In the genomic region with DNA sequence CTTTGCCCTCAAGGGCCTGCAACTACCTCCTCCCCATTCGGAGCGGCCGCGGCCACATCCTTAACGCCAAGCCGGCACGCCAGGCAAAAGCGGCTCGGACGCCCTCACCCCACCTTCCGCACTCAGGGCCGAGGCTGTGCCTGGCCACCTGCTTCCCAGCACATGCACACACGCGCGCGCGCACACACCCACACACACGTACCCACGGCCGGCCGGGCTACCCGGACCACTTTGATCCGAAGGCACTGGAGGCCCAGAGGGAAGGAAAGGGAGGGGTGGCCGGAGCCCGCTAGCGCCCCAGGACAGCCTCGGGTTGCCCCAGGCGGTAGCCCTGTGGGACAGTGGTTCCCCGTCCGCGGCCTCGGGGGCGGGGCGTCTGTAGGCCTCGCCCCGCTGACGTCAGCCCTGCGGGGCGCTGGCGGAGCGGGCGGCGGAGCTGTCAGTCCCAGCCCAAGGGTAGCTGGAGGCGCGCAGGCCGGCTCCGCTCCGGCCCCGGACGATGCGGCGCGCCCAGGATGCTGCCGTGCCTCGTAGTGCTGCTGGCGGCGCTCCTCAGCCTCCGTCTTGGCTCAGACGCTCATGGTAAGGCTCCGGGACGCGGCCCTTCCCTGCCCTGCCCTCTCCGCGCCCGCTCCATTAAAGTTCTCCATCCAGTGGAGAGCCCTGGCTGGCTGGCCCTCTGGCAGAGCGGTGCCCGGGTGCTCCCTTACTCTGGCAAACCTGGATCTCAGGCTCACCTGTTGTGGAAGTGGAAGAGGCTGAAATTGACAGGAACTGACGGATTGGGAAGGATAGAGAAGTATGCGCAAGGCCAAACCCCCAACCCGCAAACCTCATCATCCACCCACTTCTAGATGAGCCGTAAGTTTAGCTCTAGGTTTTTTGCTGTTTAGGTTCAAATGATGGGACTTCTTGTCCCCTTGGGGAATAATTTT, we compare ENCODE assay signal across 9 cellular contexts. TPM values are rescaled to one million over a fixed set of nuclear protein-coding genes. Genes with fewer than 3 reads are reported as not detected.
A peak's percentile ranks its signal among the peaks of the same experiment; 100 is the strongest.
DNase-seq lines count a peak whose midpoint lies in the region; ATAC-seq and TF ChIP-seq lines count a peak whose summit lies in the region.
"Had no signal": no experiment of that assay in that cellular context is flagged by ENCODE, and none has a peak within 500 bp of the region (broad histone marks: within the 10 kb centered on the region; RNA-seq: fewer than 3 reads in every experiment).

IL10RA (plus strand) TSS at position 442 of the 935 bp plus-strand sequence; CDS start at position 516, 74 bp downstream.

- H3K4me3 ChIP-seq in OCI-LY3 (ENCODE audit: low read length) (peak within 1 kb of the TSS; percentile 88), suprapubic skin (peak within 1 kb of the TSS; percentile 51)

- peaks cover 78% of the 10 kb centered on the region for H3K79me2 ChIP-seq in OCI-LY3 (ENCODE audit: low read length)

- peak; percentile 92 for DNase-seq in CD14-positive monocyte (ENCODE audit: low spot score)
- DNase-seq in activated T-helper 2 cell treated with anti-CD3 and anti-CD28 coated beads, Interferon-gamma antibody, Interleukin-2, Interleukin-4, amounts not matched to agents 10 μg/mL and 5 μg/mL and 100 μg/mL, durations not matched to agents 14 hours and 24 hours and 36 hours (ENCODE audit: low spot score): peak; percentile 85
- peak; percentile 94 for DNase-seq in germinal center (ENCODE audit: low spot score)
- DNase-seq in nucleus accumbens (lab: John Stamatoyannopoulos, UW): peak in 51 of 56 donors; percentile 14 to 85 (median 63)
- peak in 1 of 2 donors; percentile 82 for DNase-seq in suprapubic skin (ENCODE audit: low spot score in 2 of 2)

- H3K4me2 ChIP-seq in OCI-LY3 (ENCODE audit: low read length): peak within 1 kb of the TSS; percentile 99

- H3K36me3 Mint-ChIP-seq in CD14-positive monocyte: peaks cover 56% of the 10 kb centered on the region in 2 donors
- H3K36me3 Mint-ChIP-seq in activated T-helper 2 cell treated with anti-CD3 and anti-CD28 coated beads, Interferon-gamma antibody, Interleukin-2, Interleukin-4, amounts not matched to agents 10 μg/mL and 5 μg/mL and 100 μg/mL, durations not matched to agents 14 hours and 24 hours and 36 hours (ENCODE audit: low read depth): peaks cover 76% of the 10 kb centered on the region

- H3K27ac Mint-ChIP-seq in CD14-positive monocyte: peak within 1 kb of the TSS; percentile 96 to 100 (median 98)
- H3K27ac Mint-ChIP-seq in activated T-helper 2 cell treated with anti-CD3 and anti-CD28 coated beads, Interferon-gamma antibody, Interleukin-2, Interleukin-4, amounts not matched to agents 10 μg/mL and 5 μg/mL and 100 μg/mL, durations not matched to agents 14 hours and 24 hours and 36 hours: peak within 1 kb of the TSS; percentile 90

- peak; percentile 91 for ATAC-seq in GM19023 (IDR thresholded peaks at IDR 0.05; ENCODE audit: unreplicated experiment)
- peak; percentile 87 for ATAC-seq in HG03342 (IDR thresholded peaks at IDR 0.05; ENCODE audit: unreplicated experiment)

- no peaks in the 10 kb centered on the region for H3K9me3 ChIP-seq in OCI-LY3 (ENCODE audit: insufficient read depth, low read length)
- no peaks in the 10 kb centered on the region for H3K9me3 ChIP-seq in suprapubic skin

- H3K9me3 Mint-ChIP-seq in CD14-positive monocyte: peaks cover 0 to 5% (median 0%) of the 10 kb centered on the region in 7 donors
- H3K9me3 Mint-ChIP-seq in activated T-helper 2 cell treated with anti-CD3 and anti-CD28 coated beads, Interferon-gamma antibody, Interleukin-2, Interleukin-4, amounts not matched to agents 10 μg/mL and 5 μg/mL and 100 μg/mL, durations not matched to agents 14 hours and 24 hours and 36 hours: no peaks in the 10 kb centered on the region

- H3K27ac ChIP-seq in OCI-LY3 (ENCODE audit: low read length) (peak within 1 kb of the TSS; percentile 93), suprapubic skin (peak within 1 kb of the TSS; percentile 83)

- peak within 1 kb of the TSS; percentile 93 to 98 for H3K4me3 Mint-ChIP-seq in CD14-positive monocyte
- peak within 1 kb of the TSS; percentile 87 for H3K4me3 Mint-ChIP-seq in activated T-helper 2 cell treated with anti-CD3 and anti-CD28 coated beads, Interferon-gamma antibody, Interleukin-2, Interleukin-4, amounts not matched to agents 10 μg/mL and 5 μg/mL and 100 μg/mL, durations not matched to agents 14 hours and 24 hours and 36 hours (ENCODE audit: low read depth)

- intact Hi-C loops in CD14-positive monocyte (cut with micrococcal nuclease): loop anchor here (5.0 kb wide), 3 partner anchors 34 to 169 kb away; no protein-coding TSS in a partner anchor
- intact Hi-C loops in activated T-helper 2 cell treated with anti-CD3 and anti-CD28 coated beads, Interferon-gamma antibody, Interleukin-2, Interleukin-4, amounts not matched to agents 10 μg/mL and 5 μg/mL and 100 μg/mL, durations not matched to agents 14 hours and 24 hours and 36 hours (cut with micrococcal nuclease): loop anchor here (1.0 to 5.0 kb wide), 5 partner anchors 16 to 451 kb away; partner anchors contain the start of genes JAML and KMT2A

- H4K20me1 ChIP-seq in OCI-LY3 (ENCODE audit: insufficient read depth, low read length): peaks cover 36% of the 10 kb centered on the region

- WGBS in suprapubic skin: 10% methylated on average over 17 of the region's 71 CpGs

- H3K4me1 Mint-ChIP-seq in CD14-positive monocyte: peaks cover 74% of the 10 kb centered on the region
- H3K4me1 Mint-ChIP-seq in activated T-helper 2 cell treated with anti-CD3 and anti-CD28 coated beads, Interferon-gamma antibody, Interleukin-2, Interleukin-4, amounts not matched to agents 10 μg/mL and 5 μg/mL and 100 μg/mL, durations not matched to agents 14 hours and 24 hours and 36 hours (ENCODE audit: low read depth): peaks cover 58% of the 10 kb centered on the region

- TF ChIP-seq CTCF in CD14-positive monocyte (IDR thresholded peaks at IDR 0.05) (no peak), OCI-LY3 (IDR thresholded peaks at IDR 0.05; ENCODE audit: low read depth, low read length) (peak; percentile 6; the same call in 1 of the 2 replicates), suprapubic skin (IDR thresholded peaks at IDR 0.05) (no peak)

- peak in 1 of 2 donors; percentile 16 for TF ChIP-seq POLR2A in suprapubic skin (IDR thresholded peaks at IDR 0.05)

- peaks cover 0 to 1% (median 1%) of the 10 kb centered on the region in 3 donors for H3K27me3 Mint-ChIP-seq in CD14-positive monocyte (ENCODE audit: low read depth in 3 of 3)
- H3K27me3 Mint-ChIP-seq in activated T-helper 2 cell treated with anti-CD3 and anti-CD28 coated beads, Interferon-gamma antibody, Interleukin-2, Interleukin-4, amounts not matched to agents 10 μg/mL and 5 μg/mL and 100 μg/mL, durations not matched to agents 14 hours and 24 hours and 36 hours (ENCODE audit: low read depth): no peaks in the 10 kb centered on the region

- H3K4me1 ChIP-seq in OCI-LY3 (ENCODE audit: low read length): peaks cover 56% of the 10 kb centered on the region
- H3K4me1 ChIP-seq in suprapubic skin: peaks cover 28% of the 10 kb centered on the region

- no peak for TF ChIP-seq EP300 in suprapubic skin (IDR thresholded peaks at IDR 0.05)

- peaks cover 80% of the 10 kb centered on the region for H3K36me3 ChIP-seq in OCI-LY3 (replicated peaks; ENCODE audit: low read depth, low read length)
- H3K36me3 ChIP-seq in suprapubic skin: no peaks in the 10 kb centered on the region

- H3K27me3 ChIP-seq in OCI-LY3 (ENCODE audit: low read depth, low read length): no peaks in the 10 kb centered on the region
- peaks cover 8% of the 10 kb centered on the region for H3K27me3 ChIP-seq in suprapubic skin

- peak within 1 kb of the TSS; percentile 99 for H3K9ac ChIP-seq in OCI-LY3 (ENCODE audit: low read length)

- no peak within 1 kb of the TSS for H2AFZ ChIP-seq in OCI-LY3 (ENCODE audit: low read depth, low read length)

RNA-seq across cellular contexts. Expression of gene IL10RA, which starts in this region (rescaled TPM):
- polyA plus RNA-seq in CD14-positive monocyte: 100 to 1,000 TPM; 152 to 226 TPM
- 144 and 147 TPM in 2 replicates for total RNA-seq in activated T-helper 2 cell treated with anti-CD3 and anti-CD28 coated beads, Interferon-gamma antibody, Interleukin-2, Interleukin-4, amounts not matched to agents 10 μg/mL and 5 μg/mL and 100 μg/mL, durations not matched to agents 14 hours and 24 hours and 36 hours
- total RNA-seq in suprapubic skin: 1 to 10 TPM; 2.9 to 7.2 (median 4.4) TPM
- total RNA-seq: dermis microvascular lymphatic vessel endothelial cell had no signal

Comparison
In these comparisons a context has a peak if more than half of its experiments do, and no peak if none do; other contexts are left out.
1. RNA of gene IL10RA (total RNA-seq): 144 to 147 TPM in activated T-helper 2 cell treated with anti-CD3 and anti-CD28 coated beads, Interferon-gamma antibody, Interleukin-2, Interleukin-4, amounts not matched to agents 10 μg/mL and 5 μg/mL and 100 μg/mL, durations not matched to agents 14 hours and 24 hours and 36 hours; 2.9 to 7.2 TPM in suprapubic skin; every median in the first group is over 10 times any median in the second.